ENCODE assay signal across 11 cellular contexts in the genomic region with DNA sequence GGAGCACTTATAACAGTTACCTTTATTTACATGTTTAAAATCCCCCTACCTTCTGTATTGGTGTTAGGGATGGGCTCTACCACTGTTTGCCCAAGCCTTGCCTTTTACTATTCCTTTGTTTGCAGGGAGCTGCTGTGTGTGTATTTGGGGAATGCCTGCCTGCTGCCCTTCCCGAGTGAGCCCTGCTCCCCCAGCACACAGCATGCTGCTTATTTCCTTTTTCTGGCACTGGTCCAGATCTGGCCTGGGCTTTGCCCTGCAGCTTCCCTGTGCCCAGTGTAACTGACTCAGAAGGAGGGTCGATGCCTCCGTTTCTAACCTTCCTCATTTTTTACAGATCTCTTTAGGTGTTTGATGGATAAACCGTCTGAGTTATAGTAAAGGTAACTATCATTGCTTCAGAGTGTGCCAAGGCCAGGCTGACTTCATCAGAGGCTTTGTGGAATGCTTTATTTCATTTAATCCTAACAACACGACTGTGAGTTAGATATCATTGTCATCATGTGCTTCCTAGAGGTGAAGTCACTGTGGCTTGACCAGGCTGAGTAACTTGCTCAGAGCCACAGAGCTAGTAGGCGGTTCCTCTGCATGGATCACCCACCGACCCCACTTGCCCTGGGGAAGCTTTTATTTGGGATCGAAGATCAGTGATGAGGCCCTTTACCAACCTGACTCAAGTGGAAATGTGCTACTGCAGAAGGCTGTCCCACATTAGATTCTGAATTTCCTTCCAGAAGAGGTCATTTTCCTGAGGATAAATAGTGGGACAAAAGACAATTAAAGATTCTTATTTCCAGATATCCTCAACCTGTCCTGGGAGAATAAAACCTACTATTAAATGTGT.
DNase-seq lines count a peak whose midpoint lies in the region; ATAC-seq, FAIRE-seq and TF ChIP-seq lines count a peak whose summit lies in the region.
"Had no signal": no experiment of that assay in that cellular context is flagged by ENCODE, and none has a peak within 500 bp of the region (broad histone marks: within the 10 kb centered on the region; RNA-seq: fewer than 3 reads in every experiment).

No MANE protein-coding gene starts in this region.

- FAIRE-seq in pancreas (lab: Jason Lieb, UNC) = no peak
- FAIRE-seq: GM12892 had no signal

- intact Hi-C loops in pancreas (cut with DNase I) = no loop called here

- no peaks in the 10 kb centered on the region for H3K27me3 ChIP-seq in pancreas

- POLR2A ChIA-PET in HEK293 (lab: Yijun Ruan, JAX) = no interaction called here

- H3K36me3 ChIP-seq in HEK293 (ENCODE audit: control insufficient read depth in 2 of 2, insufficient read depth in 1 of 2, low read length in 2 of 2) (no peaks in the 10 kb centered on the region), pancreas (no peaks in the 10 kb centered on the region)

- TF ChIP-seq CTCF in HEK293 (tag by site-specific recombination; IDR thresholded peaks at IDR 0.05) = no peak
- no peak for TF ChIP-seq CTCF in epithelial cell of esophagus (IDR thresholded peaks at IDR 0.05; ENCODE audit: insufficient read depth, low read depth, low read length, missing control alignments)
- no peak for TF ChIP-seq CTCF in pancreas (IDR thresholded peaks at IDR 0.05)

- H3K4me3 ChIP-seq in HEK293 (ENCODE audit: low read depth, low read length) (no peak overlapping the region), epithelial cell of esophagus (ENCODE audit: low read length) (no peak overlapping the region), pancreas (no peak overlapping the region)

- CTCF ChIA-PET in HEK293 (lab: Yijun Ruan, JAX) = interaction anchor here (0.6 to 0.7 kb wide), 2 partner anchors 11 kb away, joined by 3 to 5 read pairs; no protein-coding TSS in a partner anchor

- peak in 3 of 4 donors; percentile 26 to 56 (median 35) for ATAC-seq in pancreas
- no peak for ATAC-seq in GM21723 (IDR thresholded peaks at IDR 0.05; ENCODE audit: unreplicated experiment)
- ATAC-seq: Panc1 had no signal

- peak; percentile 67 to 73 for DNase-seq in NCI-H526 (lab: John Stamatoyannopoulos, UW)
- peak; percentile 48 for DNase-seq in epithelial cell of esophagus (ENCODE audit: low read depth)
- peak in 2 of 6 donors; percentile 20 to 22 for DNase-seq in pancreas
- DNase-seq in activated naive CD4-positive, alpha-beta T cell treated with anti-CD3 and anti-CD28 coated beads, Interleukin-2, amount 50 U/mL, for 16 hours = no peak
- no peak for DNase-seq in activated CD4-positive, alpha-beta T cell treated with anti-CD3 and anti-CD28 coated beads, Interleukin-2, amount 50 U/mL, for 48 hours
- no peak for DNase-seq in DMS79 treated with DMSO at 0.1 percent for 48 hours (lab: John Stamatoyannopoulos, UW)
- DNase-seq: stimulated activated CD4-positive, alpha-beta T cell treated with anti-CD3 and anti-CD28 coated beads, Interleukin-15, amount 100 ng/mL, for 24 hours had no signal

- no peak overlapping the region for H3K27ac ChIP-seq in HEK293 (ENCODE audit: extremely low read depth, low read depth, low read length)
- H3K27ac ChIP-seq in pancreas = no peak overlapping the region

- H3K9me3 ChIP-seq in HEK293 (ENCODE audit: control insufficient read depth, insufficient read depth, low read depth, low read length) (no peaks in the 10 kb centered on the region), pancreas (no peaks in the 10 kb centered on the region)

- H3K4me1 ChIP-seq in HEK293 (ENCODE audit: control insufficient read depth, insufficient read depth, low read length) = peaks cover 6% of the 10 kb centered on the region; the same call in 1 of the 2 replicates
- no peaks in the 10 kb centered on the region for H3K4me1 ChIP-seq in pancreas

- WGBS in pancreas, 2 donors = 63 to 69% methylated on average over 8 of the region's 8 CpGs

TF ChIP-seq in HEK293, 187 proteins besides CTCF, POLR2A, EP300 and RAD21:
- TF ChIP-seq ZNF501 (tag by site-specific recombination; IDR thresholded peaks at IDR 0.05) (0 out of 2 replicates have a peak, but pooled peaks have one; percentile 20), ZNF274 (IDR thresholded peaks at IDR 0.05; ENCODE audit: low read length) (no peak), ZNF274 (tag by site-specific recombination; IDR thresholded peaks at IDR 0.05; ENCODE audit: borderline replicate concordance) (no peak), ZNF366 (tag by site-specific recombination; conservative IDR thresholded peaks at IDR 0.05) (peak; percentile 46; the same call in 1 of the 2 replicates), ZNF112 (tag by site-specific recombination; IDR thresholded peaks at IDR 0.05) (no peak), ZNF146 (tag by site-specific recombination; IDR thresholded peaks at IDR 0.05) (no peak), ZNF335 (tag by site-specific recombination; conservative IDR thresholded peaks at IDR 0.05) (0 out of 2 replicates have a peak, but pooled peaks have one; percentile 24), ZNF768 (tag by site-specific recombination; IDR thresholded peaks at IDR 0.05) (no peak), IKZF3 (tag by site-specific recombination; IDR thresholded peaks at IDR 0.05) (0 out of 2 replicates have a peak, but pooled peaks have one; percentile 7), ZFP37 (tag by site-specific recombination; IDR thresholded peaks at IDR 0.05) (peak; percentile 71), ZNF629 (tag by site-specific recombination; IDR thresholded peaks at IDR 0.05) (peak; percentile 43), ZNF394 (tag by site-specific recombination; IDR thresholded peaks at IDR 0.05; ENCODE audit: borderline replicate concordance) (no peak), ZBTB48 (tag by site-specific recombination; IDR thresholded peaks at IDR 0.05) (0 out of 2 replicates have a peak, but pooled peaks have one; percentile 14), ZFHX2 (tag by site-specific recombination; conservative IDR thresholded peaks at IDR 0.05) (no peak), ZNF560 (tag by site-specific recombination; IDR thresholded peaks at IDR 0.05; ENCODE audit: borderline replicate concordance) (no peak), ZNF704 (tag by site-specific recombination; IDR thresholded peaks at IDR 0.05) (no peak), MZF1 (tag by site-specific recombination; IDR thresholded peaks at IDR 0.05; ENCODE audit: borderline replicate concordance) (peak; percentile 86; the same call in 1 of the 2 replicates), ZNF341 (tag by site-specific recombination; IDR thresholded peaks at IDR 0.05; ENCODE audit: low read depth) (peak; percentile 91), ZBTB17 (tag by site-specific recombination; IDR thresholded peaks at IDR 0.05) (peak; percentile 32; the same call in 1 of the 2 replicates), ZNF10 (tag by site-specific recombination; IDR thresholded peaks at IDR 0.05) (peak; percentile 38; the same call in 1 of the 2 replicates)

Comparison
In these comparisons a context has a peak if more than half of its experiments do, and no peak if none do; other contexts are left out.
1. DNase-seq: peak in NCI-H526 (2 of 2) and epithelial cell of esophagus (single experiment); none in activated naive CD4-positive, alpha-beta T cell treated with anti-CD3 and anti-CD28 coated beads, Interleukin-2, amount 50 U/mL, for 16 hours (single experiment), activated CD4-positive, alpha-beta T cell treated with anti-CD3 and anti-CD28 coated beads, Interleukin-2, amount 50 U/mL, for 48 hours (0 of 2) and DMS79 treated with DMSO at 0.1 percent for 48 hours (single experiment).